In genomic region chr6:109362102-109362884, GRCh38 we compare ENCODE assay signal across 14 cellular contexts.
"Had no signal": no experiment of that assay in that cellular context is flagged by ENCODE, and none has a peak within 500 bp of the region (broad histone marks: within the 10 kb centered on the region; RNA-seq: fewer than 3 reads in every experiment).

No MANE protein-coding gene starts in this region.

- H3K27ac ChIP-seq: brain microvascular endothelial cell, neural progenitor cell, pancreas, SJSA1, transverse colon had no signal

- H3K9me3 ChIP-seq: pancreas, SJSA1, transverse colon had no signal

- H3K4me3 Mint-ChIP-seq: activated naive CD4-positive, alpha-beta T cell treated with anti-CD3 and anti-CD28 coated beads, Interleukin-2, amount 50 U/mL, for 24 hours; neural progenitor cell had no signal

- H3K4me1 Mint-ChIP-seq: neural progenitor cell had no signal

- H3K27me3 Mint-ChIP-seq: activated naive CD4-positive, alpha-beta T cell treated with anti-CD3 and anti-CD28 coated beads, Interleukin-2, amount 50 U/mL, for 24 hours had no signal

- FAIRE-seq: endothelial cell of umbilical vein, keratinocyte, pancreas had no signal

- H3K4me2 ChIP-seq: neural progenitor cell, smooth muscle cell had no signal

- ATAC-seq: pancreas had no signal

- H3K4me3 ChIP-seq: dorsolateral prefrontal cortex, neural progenitor cell, pancreas, SJSA1, smooth muscle cell, transverse colon had no signal

- H3K9ac ChIP-seq: neural progenitor cell had no signal

- H3K9me3 Mint-ChIP-seq: activated naive CD4-positive, alpha-beta T cell treated with anti-CD3 and anti-CD28 coated beads, Interleukin-2, amount 50 U/mL, for 24 hours had no signal

- H2AFZ ChIP-seq: neural progenitor cell had no signal

- H3K4me1 ChIP-seq: neural progenitor cell, pancreas, SJSA1, transverse colon had no signal

- H3K27ac Mint-ChIP-seq: activated naive CD4-positive, alpha-beta T cell treated with anti-CD3 and anti-CD28 coated beads, Interleukin-2, amount 50 U/mL, for 24 hours; neural progenitor cell had no signal

- H3K27me3 ChIP-seq: brain microvascular endothelial cell, dorsolateral prefrontal cortex, neural progenitor cell, pancreas, SJSA1, transverse colon had no signal

- DNase-seq: activated CD4-positive, alpha-beta T cell treated with anti-CD3 and anti-CD28 coated beads, Interleukin-2, amount 50 U/mL, for 48 hours; activated CD4-positive, CD25-positive, alpha-beta regulatory T cell treated with anti-CD3 and anti-CD28 coated beads, Interleukin-2, amount 50 U/mL, for 72 hours; brain microvascular endothelial cell; dorsolateral prefrontal cortex; foreskin melanocyte; pancreas; SW 1271; transverse colon had no signal
